8 cellular contexts compared by ENCODE assay signal in genomic region chr9:134327671-134328231, GRCh38. TPM values are rescaled to one million over a fixed set of nuclear protein-coding genes. Genes with fewer than 3 reads are reported as not detected.
DNase-seq lines count a peak whose midpoint lies in the region; ATAC-seq, FAIRE-seq and TF ChIP-seq lines count a peak whose summit lies in the region.
"Had no signal": no experiment of that assay in that cellular context is flagged by ENCODE, and none has a peak within 500 bp of the region (broad histone marks: within the 10 kb centered on the region; RNA-seq: fewer than 3 reads in every experiment).

No MANE protein-coding gene starts in this region.

- peaks cover 37% of the 10 kb centered on the region for H3K4me1 ChIP-seq in KMS-11 (ENCODE audit: low read depth, poor library complexity, severe bottlenecking)
- H3K4me1 ChIP-seq in HepG2 (ENCODE audit: insufficient read depth, low read length): peaks cover 77% of the 10 kb centered on the region
- H3K4me1 ChIP-seq in suprapubic skin: peaks cover 75% of the 10 kb centered on the region

- DNase-seq in cardiac fibroblast (ENCODE audit: low read depth in 2 of 2): no peak
- DNase-seq in HepG2 (ENCODE audit: low spot score): no peak
- no peak for DNase-seq in suprapubic skin (ENCODE audit: low spot score in 2 of 2)
- DNase-seq in KBM-7: no peak
- DNase-seq in ecto neural progenitor cell (ENCODE audit: low spot score): no peak
- DNase-seq in OCI-M2 (lab: John Stamatoyannopoulos, UW; ENCODE audit: unreplicated experiment): no peak
- DNase-seq: NCI-H524 treated with DMSO at 0.1 percent for 48 hours had no signal

- no peak for ATAC-seq in HepG2

- H3K4me2 ChIP-seq in KMS-11 (peak overlapping the region; percentile 93), HepG2 (ENCODE audit: low read depth, low read length) (peak overlapping the region; percentile 98)

- TF ChIP-seq EP300 in HepG2 (IDR thresholded peaks at IDR 0.05; ENCODE audit: low read depth in 2 of 2, low read length in 2 of 2): no peak
- TF ChIP-seq EP300 in HepG2 (CRISPR knock-in tag; IDR thresholded peaks at IDR 0.05; ENCODE audit: borderline replicate concordance): no peak
- no peak for TF ChIP-seq EP300 in suprapubic skin (IDR thresholded peaks at IDR 0.05)

- FAIRE-seq in HepG2 (lab: Jason Lieb, UNC): no peak

- intact Hi-C loops in HepG2 (cut with micrococcal nuclease; ENCODE audit: unreplicated experiment): loop anchor here (5.0 to 10.0 kb wide), 2 partner anchors 40 to 153 kb away; no protein-coding TSS in a partner anchor

- H3K36me3 ChIP-seq in KMS-11 (ENCODE audit: insufficient read depth) (no peaks in the 10 kb centered on the region), HepG2 (replicated peaks in 1 of 2; ENCODE audit: control insufficient read depth in 1 of 2, insufficient read depth in 2 of 2, low read length in 2 of 2) (no peaks in the 10 kb centered on the region), suprapubic skin (no peaks in the 10 kb centered on the region)

- no peak overlapping the region for H3K4me3 ChIP-seq in KMS-11 (IDR thresholded peaks at IDR 0.05; ENCODE audit: insufficient read depth, low read depth, low read length)
- peak overlapping the region; percentile 58 to 67 for H3K4me3 ChIP-seq in cardiac fibroblast (replicated peaks in 1 of 2; ENCODE audit: low read depth in 2 of 2, low read length in 2 of 2)
- peak overlapping the region; percentile 69 to 98 (median 82) for H3K4me3 ChIP-seq in HepG2 (replicated peaks in 1 of 3; ENCODE audit: insufficient read depth in 1 of 3, low read depth in 2 of 3, low read length in 3 of 3)
- peak overlapping the region; percentile 88 for H3K4me3 ChIP-seq in suprapubic skin

- H3K79me2 ChIP-seq in KMS-11 (ENCODE audit: insufficient read depth, low read depth): peaks cover 55% of the 10 kb centered on the region; the same call in 1 of the 2 replicates
- peaks cover 58% of the 10 kb centered on the region for H3K79me2 ChIP-seq in HepG2 (ENCODE audit: insufficient read depth, low read length)

- no peak overlapping the region for H2AFZ ChIP-seq in KMS-11 (ENCODE audit: low read depth)
- no peak overlapping the region for H2AFZ ChIP-seq in HepG2 (ENCODE audit: low read length)

- H4K20me1 ChIP-seq in KMS-11 (ENCODE audit: insufficient read depth) (no peaks in the 10 kb centered on the region), HepG2 (ENCODE audit: insufficient read depth, low read length) (peaks cover 22% of the 10 kb centered on the region; the same call in 1 of the 2 replicates)

- POLR2A ChIA-PET in HepG2 (lab: Yijun Ruan, JAX): interaction anchor here (0.5 to 3.7 kb wide), 24 partner anchors 8 to 256 kb away, joined by 3 to 28 read pairs (median 6); partner anchors contain the start of genes RNU6ATAC and WDR5

- TF ChIP-seq CTCF in KMS-11 (conservative IDR thresholded peaks at IDR 0.05; ENCODE audit: low read depth, low read length): no peak
- no peak for TF ChIP-seq CTCF in cardiac fibroblast (IDR thresholded peaks at IDR 0.05; ENCODE audit: low read depth, low read length)
- TF ChIP-seq CTCF in HepG2 (CRISPR knock-in tag; IDR thresholded peaks at IDR 0.05): no peak
- TF ChIP-seq CTCF in suprapubic skin (IDR thresholded peaks at IDR 0.05): no peak

- TF ChIP-seq RAD21 in HepG2 (CRISPR knock-in tag; IDR thresholded peaks at IDR 0.05): no peak

- 0% methylated on average over 1 of the region's 10 CpGs for WGBS in HepG2 (ENCODE audit: low lambda C conversion rate)
- 17% methylated on average over 1 of the region's 10 CpGs for WGBS in suprapubic skin

- no peak overlapping the region for H3K27ac ChIP-seq in KMS-11
- peak overlapping the region; percentile 99 for H3K27ac ChIP-seq in HepG2 (ENCODE audit: extremely low read length, insufficient read depth, low read length)
- peak overlapping the region; percentile 76 for H3K27ac ChIP-seq in suprapubic skin

- H3K27me3 ChIP-seq in KMS-11 (ENCODE audit: insufficient read depth, low read depth): no peaks in the 10 kb centered on the region; the same call in 1 of the 2 replicates
- no peaks in the 10 kb centered on the region; a peak in 1 of 5 replicates for H3K27me3 ChIP-seq in HepG2 (ENCODE audit: control insufficient read depth in 1 of 2, insufficient read depth in 2 of 2, low read length in 2 of 2)
- no peaks in the 10 kb centered on the region for H3K27me3 ChIP-seq in suprapubic skin

- TF ChIP-seq POLR2A in HepG2 (IDR thresholded peaks at IDR 0.05; ENCODE audit: insufficient read depth in 1 of 2, low read depth in 2 of 2, low read length in 2 of 2) (no peak), suprapubic skin (IDR thresholded peaks at IDR 0.05) (no peak)

- BruUV-seq in HepG2 (replicated peaks; lab: Mats Ljungman, UMichigan): no TSS peak

- in situ Hi-C loops in HepG2 (cut with HindIII; ENCODE audit: extremely low pct_ligation_motif_present, low pct_unique_long_range_greater_than_20kb): loop anchor here (10.0 kb wide), 1 partner anchor 163 kb away; the partner anchor contains the start of gene RNU6ATAC
- in situ Hi-C loops in KBM-7 (cut with MboI; ENCODE audit: low pct_unique_long_range_greater_than_20kb, low sequenced_read_pairs): no loop called here

- H3K9ac ChIP-seq in KMS-11: peak overlapping the region; percentile 56; the same call in 1 of the 2 replicates
- H3K9ac ChIP-seq in HepG2 (ENCODE audit: insufficient read depth, low read depth, low read length): peak overlapping the region; percentile 95

- CTCF ChIA-PET in HepG2 (lab: Yijun Ruan, JAX; ENCODE audit: low intra/inter-chr PET ratio, low total read pairs): no interaction called here

- no peaks in the 10 kb centered on the region for H3K9me3 ChIP-seq in HepG2 (ENCODE audit: low read length)
- no peaks in the 10 kb centered on the region for H3K9me3 ChIP-seq in suprapubic skin

TF ChIP-seq in HepG2, 621 proteins besides CTCF, POLR2A, EP300 and RAD21 (continues in another document):
- TF ChIP-seq TRIM22 (IDR thresholded peaks at IDR 0.05) (no peak), ZFP91 (CRISPR knock-in tag; IDR thresholded peaks at IDR 0.05; ENCODE audit: borderline replicate concordance) (0 out of 2 replicates have a peak, but pooled peaks have one; percentile 3), ZNF629 (CRISPR knock-in tag; conservative IDR thresholded peaks at IDR 0.05) (peak; percentile 96)

RNA-seq across cellular contexts. Expression of gene RXRA, which starts 1.5 kb away (rescaled TPM):
- total RNA-seq in HepG2 (2016; rRNA removed; fragmentation: Illumina TruSeq; extraction: Trizol): 19.2 and 29.2 TPM in 2 replicates
- total RNA-seq in HepG2 (2016; cell fraction: cytosol; rRNA removed; fragmentation: Illumina TruSeq; extraction: Trizol; ENCODE audit: low read depth): 24.1 and 24.5 TPM in 2 replicates
- 16.2 and 29.2 TPM in 2 replicates for total RNA-seq in HepG2 (2016; cell fraction: insoluble cytoplasmic fraction; rRNA removed; fragmentation: Illumina TruSeq; extraction: Trizol)
- total RNA-seq in HepG2 (2016; cell fraction: membrane; rRNA removed; fragmentation: Illumina TruSeq; extraction: Trizol): 50.6 and 51.0 TPM in 2 replicates
- total RNA-seq in HepG2 (2016; cell fraction: nucleus; rRNA removed; fragmentation: Illumina TruSeq; extraction: Trizol): 14.5 and 14.9 TPM in 2 replicates
- polyA plus RNA-seq in HepG2 (2011; rRNA removed): 18.9 and 23.8 TPM in 2 replicates
- 20.3 and 28.6 TPM in 2 replicates for polyA plus RNA-seq in HepG2 (2011; cell fraction: cytosol; rRNA removed)
- polyA plus RNA-seq in HepG2 (2011; cell fraction: nucleus; rRNA removed): 25.5 and 28.6 TPM in 2 replicates
- polyA plus RNA-seq in HepG2 (2012): 42.6 and 48.4 TPM in 2 replicates
- 68.3 and 74.3 TPM in 2 replicates for polyA plus RNA-seq in HepG2 (2016; cell fraction: cytosol; fragmentation: Illumina TruSeq; extraction: Trizol; ENCODE audit: low read depth)
- polyA plus RNA-seq in HepG2 (2016; cell fraction: insoluble cytoplasmic fraction; fragmentation: Illumina TruSeq; extraction: Trizol; ENCODE audit: low read depth): 28.2 and 39.1 TPM in 2 replicates
- polyA plus RNA-seq in HepG2 (2016; cell fraction: membrane; fragmentation: Illumina TruSeq; extraction: Trizol; ENCODE audit: low read depth): 81.0 and 95.6 TPM in 2 replicates
- 27.8 and 30.7 TPM in 2 replicates for polyA plus RNA-seq in HepG2 (2016; cell fraction: nucleus; fragmentation: Illumina TruSeq; extraction: Trizol; ENCODE audit: insufficient read depth, low read depth)
- polyA minus RNA-seq in HepG2 (2011; rRNA and poly(A)+ RNA removed; ENCODE audit: low replicate concordance): 26.4 and 69.1 TPM in 2 replicates
- 27.2 and 30.5 TPM in 2 replicates for polyA minus RNA-seq in HepG2 (2011; cell fraction: cytosol; rRNA and poly(A)+ RNA removed)
- polyA minus RNA-seq in HepG2 (2011; cell fraction: nucleus; rRNA and poly(A)+ RNA removed): 13.6 and 15.8 TPM in 2 replicates
- total RNA-seq in suprapubic skin: 100 to 1,000 TPM; 165 to 240 (median 185) TPM
